In the genomic region with DNA sequence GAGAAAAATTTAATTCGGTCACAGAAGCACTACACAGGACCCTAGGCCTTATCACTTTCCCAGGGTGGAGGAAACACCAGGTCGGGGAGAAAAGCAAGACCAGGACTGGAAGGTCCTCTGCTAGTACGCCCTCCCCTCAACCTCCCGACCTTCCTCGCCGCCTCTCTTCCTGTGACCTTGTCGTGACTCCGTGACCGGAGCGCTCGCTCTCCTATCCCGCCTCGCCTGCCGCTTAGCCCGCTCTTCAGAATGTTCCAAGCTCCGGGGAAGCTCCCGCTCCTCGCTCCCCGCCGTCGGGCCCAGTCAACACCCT, we compare ENCODE assay signal across 8 cellular contexts. TPM values are rescaled to one million over a fixed set of nuclear protein-coding genes. Genes with fewer than 3 reads are reported as not detected.
DNase-seq lines count a peak whose midpoint lies in the region; ATAC-seq, FAIRE-seq and TF ChIP-seq lines count a peak whose summit lies in the region.

No MANE protein-coding gene starts in this region.

- H3K4me3 ChIP-seq in NT2/D1 (ENCODE audit: insufficient read length, low read depth): peak overlapping the region; percentile 79
- peak overlapping the region; percentile 93 for H3K4me3 ChIP-seq in astrocyte (ENCODE audit: insufficient read depth, low read depth, low read length)

- H3K27me3 Mint-ChIP-seq in astrocyte (ENCODE audit: low read depth, unreplicated experiment): peaks cover 2% of the 10 kb centered on the region

- peak overlapping the region; percentile 99 for H3K4me3 Mint-ChIP-seq in astrocyte (ENCODE audit: unreplicated experiment)

- H3K9ac ChIP-seq in NT2/D1 (ENCODE audit: insufficient read length, low read depth): peak overlapping the region; percentile 94
- H3K9ac ChIP-seq in astrocyte (ENCODE audit: low read length): peak overlapping the region; percentile 96

- H3K79me2 ChIP-seq in astrocyte (ENCODE audit: insufficient read depth, low read length): peaks cover 49% of the 10 kb centered on the region

- peak overlapping the region; percentile 99 for H2AFZ ChIP-seq in astrocyte (ENCODE audit: low read depth, low read length)

- peaks cover 16% of the 10 kb centered on the region for H3K27me3 ChIP-seq in NT2/D1 (ENCODE audit: insufficient read depth, insufficient read length)
- H3K27me3 ChIP-seq in astrocyte (ENCODE audit: insufficient read depth, low read length): no peaks in the 10 kb centered on the region

- H3K27ac Mint-ChIP-seq in astrocyte (ENCODE audit: unreplicated experiment): peak overlapping the region; percentile 90

- H4K20me1 ChIP-seq in astrocyte (ENCODE audit: insufficient read depth, low read length): peaks cover 34% of the 10 kb centered on the region

- H3K4me1 ChIP-seq in NT2/D1 (ENCODE audit: insufficient read depth, insufficient read length) (no peaks in the 10 kb centered on the region), astrocyte (ENCODE audit: insufficient read depth, low read length) (peaks cover 14% of the 10 kb centered on the region)

- peak overlapping the region; percentile 94 for H3K4me2 ChIP-seq in astrocyte (ENCODE audit: low read length)

- H3K9me3 Mint-ChIP-seq in astrocyte (ENCODE audit: unreplicated experiment): peaks cover 2% of the 10 kb centered on the region

- peaks cover 18% of the 10 kb centered on the region for H3K4me1 Mint-ChIP-seq in astrocyte (ENCODE audit: low read depth, unreplicated experiment)

- no peaks in the 10 kb centered on the region for H3K36me3 Mint-ChIP-seq in astrocyte (ENCODE audit: low read depth, unreplicated experiment)

- TF ChIP-seq CTCF in astrocyte (IDR thresholded peaks at IDR 0.05; ENCODE audit: insufficient read depth, low read depth, low read length): no peak

- ATAC-seq in HG02798 (IDR thresholded peaks at IDR 0.05; ENCODE audit: poor library complexity, unreplicated experiment): peak; percentile 23

- FAIRE-seq in astrocyte (lab: Jason Lieb, UNC): no peak

- peak; percentile 7 for DNase-seq in stimulated activated CD8-positive, alpha-beta memory T cell treated with anti-CD3 and anti-CD28 coated beads, Interleukin-12 subunit alpha, Interleukin-12 subunit beta, amount 100 ng/mL, for 4 hours (ENCODE audit: low read depth)
- DNase-seq in stimulated activated CD8-positive, alpha-beta memory T cell treated with anti-CD3 and anti-CD28 coated beads, Interleukin-4, amount 100 ng/mL, for 48 hours: no peak
- DNase-seq in NT2/D1 (ENCODE audit: low read depth, low spot score): no peak
- DNase-seq in astrocyte (ENCODE audit: low read depth): no peak
- peak; percentile 43 for DNase-seq in iPS-NIHi11 (ENCODE audit: low spot score)
- DNase-seq in stimulated activated CD4-positive, alpha-beta T cell treated with anti-CD3 and anti-CD28 coated beads, Interleukin-1b, Interleukin-23, amount 100 ng/mL, for 48 hours: peak; percentile 19
- no peak for DNase-seq in glomerular visceral epithelial cell (ENCODE audit: extremely low spot score)

- peak overlapping the region; percentile 83 for H3K27ac ChIP-seq in astrocyte (ENCODE audit: low read depth, low read length)

- H3K9me3 ChIP-seq in NT2/D1 (ENCODE audit: insufficient read depth, low read length) (0 out of 2 replicates have a peak, but pooled peaks cover 10% of the 10 kb centered on the region), astrocyte (ENCODE audit: insufficient read depth, low read depth, low read length) (no peaks in the 10 kb centered on the region)

- H3K36me3 ChIP-seq in NT2/D1 (ENCODE audit: insufficient read depth, insufficient read length, low read length) (peaks cover 29% of the 10 kb centered on the region), astrocyte (ENCODE audit: insufficient read depth, low read length) (no peaks in the 10 kb centered on the region)

RNA-seq across cellular contexts. Expression of gene HIGD1A, which starts 0.5 kb away (rescaled TPM):
- 125 and 150 TPM in 2 replicates for total RNA-seq in astrocyte

RNA-seq across cellular contexts. Expression of gene ACKR2, which starts 5.5 kb away (rescaled TPM):
- total RNA-seq in astrocyte: 1.7 and 2.1 TPM in 2 replicates

RNA-seq across cellular contexts. Expression of gene CCDC13, which starts 30.7 kb away (rescaled TPM):
- total RNA-seq in astrocyte: 0.84 and 1.3 TPM in 2 replicates

Comparison
In these comparisons a context has a peak if more than half of its experiments do, and no peak if none do; other contexts are left out.
1. DNase-seq: peak in stimulated activated CD8-positive, alpha-beta memory T cell treated with anti-CD3 and anti-CD28 coated beads, Interleukin-12 subunit alpha, Interleukin-12 subunit beta, amount 100 ng/mL, for 4 hours (single experiment), iPS-NIHi11 (single experiment) and stimulated activated CD4-positive, alpha-beta T cell treated with anti-CD3 and anti-CD28 coated beads, Interleukin-1b, Interleukin-23, amount 100 ng/mL, for 48 hours (single experiment); none in stimulated activated CD8-positive, alpha-beta memory T cell treated with anti-CD3 and anti-CD28 coated beads, Interleukin-4, amount 100 ng/mL, for 48 hours (single experiment), NT2/D1 (single experiment), astrocyte (single experiment) and glomerular visceral epithelial cell (single experiment).